ENCODE assay signal across 8 cellular contexts in the genomic region with DNA sequence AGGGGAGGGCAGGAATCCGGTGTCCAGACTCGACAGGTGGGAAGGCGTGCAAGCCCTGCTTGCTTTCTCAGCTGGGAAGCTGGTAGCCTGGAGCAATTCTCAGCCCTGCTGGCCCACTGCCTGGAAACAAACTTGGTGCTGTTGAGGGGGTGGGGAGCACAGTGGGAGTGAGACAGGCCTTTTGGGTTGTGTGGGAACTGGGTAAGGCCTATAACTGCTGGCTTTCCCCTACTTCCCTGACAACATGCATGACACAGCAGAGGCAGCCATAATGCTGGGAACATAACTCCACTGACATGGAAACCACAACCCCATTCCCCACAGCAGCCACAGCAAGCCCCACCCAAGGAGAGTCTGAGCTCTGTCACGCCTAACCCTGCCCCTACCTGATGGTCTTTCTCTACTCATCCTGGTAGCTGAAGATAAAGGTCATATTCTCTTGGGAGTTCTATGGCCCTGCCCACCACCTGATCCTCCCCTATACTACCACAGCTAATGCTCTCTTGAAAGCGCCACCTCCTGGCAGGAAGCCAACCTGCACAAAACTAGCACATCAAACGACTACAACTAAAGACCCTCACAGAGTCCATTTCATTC.
DNase-seq lines count a peak whose midpoint lies in the region; ATAC-seq and TF ChIP-seq lines count a peak whose summit lies in the region.

No MANE protein-coding gene starts in this region.

- H3K9me3 ChIP-seq in naive thymus-derived CD4-positive, alpha-beta T cell (ENCODE audit: control insufficient read depth in 2 of 3, low read length in 3 of 3): no peaks in the 10 kb centered on the region
- peaks cover 9 to 17% of the 10 kb centered on the region in 2 donors for H3K9me3 ChIP-seq in ascending aorta

- POLR2A ChIA-PET in naive thymus-derived CD4-positive, alpha-beta T cell (lab: Charles Lee): no interaction called here

- intact Hi-C loops in naive thymus-derived CD4-positive, alpha-beta T cell (cut with micrococcal nuclease): loop anchor here in 1 of 2 donors (1.0 kb wide), 2 partner anchors 259 to 449 kb away; no protein-coding TSS in a partner anchor
- intact Hi-C loops in ascending aorta (cut with DNase I): no loop called here

- DNase-seq in AG10803 (ENCODE audit: low read depth) (peak; percentile 32), midbrain (lab: John Stamatoyannopoulos, UW) (no peak), ascending aorta (ENCODE audit: low spot score in 2 of 2) (no peak), SHP77 (lab: John Stamatoyannopoulos, UW) (no peak)
- DNase-seq in activated CD8-positive, alpha-beta memory T cell treated with anti-CD3 and anti-CD28 coated beads, Interleukin-2, amount 50 U/mL, for 4 hours: peak; percentile 25
- DNase-seq in naive thymus-derived CD4-positive, alpha-beta T cell: peak in 5 of 9 donors; percentile 8 to 23 (median 13)

- no peak overlapping the region for H3K4me3 ChIP-seq in AG10803 (ENCODE audit: low read length)
- no peak overlapping the region for H3K4me3 ChIP-seq in naive thymus-derived CD4-positive, alpha-beta T cell (ENCODE audit: low read length)
- H3K4me3 ChIP-seq in ascending aorta: no peak overlapping the region

- H3K27me3 Mint-ChIP-seq in naive thymus-derived CD4-positive, alpha-beta T cell: no peaks in the 10 kb centered on the region

- H3K27me3 ChIP-seq in naive thymus-derived CD4-positive, alpha-beta T cell (ENCODE audit: control insufficient read depth in 2 of 2, insufficient read depth in 2 of 2, low read length in 2 of 2): no peaks in the 10 kb centered on the region
- H3K27me3 ChIP-seq in ascending aorta: no peaks in the 10 kb centered on the region

- H3K36me3 ChIP-seq in naive thymus-derived CD4-positive, alpha-beta T cell (ENCODE audit: control insufficient read depth in 2 of 3, insufficient read depth in 3 of 3, low read length in 3 of 3): peaks cover 0 to 10% (median 0%) of the 10 kb centered on the region in 3 experiments
- H3K36me3 ChIP-seq in ascending aorta: peaks cover 18 to 35% of the 10 kb centered on the region in 2 donors

- CTCF ChIA-PET in naive thymus-derived CD4-positive, alpha-beta T cell (lab: Charles Lee): interaction anchor here (4.2 kb wide), 1 partner anchor 449 kb away, joined by 20 read pairs; no protein-coding TSS in a partner anchor

- peaks cover 20 to 80% (median 64%) of the 10 kb centered on the region in 5 donors for H3K36me3 Mint-ChIP-seq in naive thymus-derived CD4-positive, alpha-beta T cell

- no peak overlapping the region for H3K27ac Mint-ChIP-seq in naive thymus-derived CD4-positive, alpha-beta T cell

- ATAC-seq in GM19351 (IDR thresholded peaks at IDR 0.05; ENCODE audit: unreplicated experiment): peak; percentile 74
- peak; percentile 47 for ATAC-seq in HG03565 (IDR thresholded peaks at IDR 0.05; ENCODE audit: unreplicated experiment)
- ATAC-seq in naive thymus-derived CD4-positive, alpha-beta T cell: no peak

- peaks cover 0 to 15% (median 6%) of the 10 kb centered on the region in 11 donors for H3K9me3 Mint-ChIP-seq in naive thymus-derived CD4-positive, alpha-beta T cell

- TF ChIP-seq CTCF in AG10803 (conservative IDR thresholded peaks at IDR 0.05; ENCODE audit: low read length) (no peak), ascending aorta (IDR thresholded peaks at IDR 0.05) (no peak)

- H3K4me3 Mint-ChIP-seq in naive thymus-derived CD4-positive, alpha-beta T cell: no peak overlapping the region

- no peak overlapping the region for H3K27ac ChIP-seq in naive thymus-derived CD4-positive, alpha-beta T cell (ENCODE audit: low read depth, low read length)
- peak overlapping the region in 1 of 2 donors; percentile 5 for H3K27ac ChIP-seq in ascending aorta

- H3K4me1 ChIP-seq in naive thymus-derived CD4-positive, alpha-beta T cell (ENCODE audit: control insufficient read depth in 2 of 2, insufficient read depth in 2 of 2, low read length in 2 of 2): no peaks in the 10 kb centered on the region
- no peaks in the 10 kb centered on the region for H3K4me1 ChIP-seq in ascending aorta

- H3K4me1 Mint-ChIP-seq in naive thymus-derived CD4-positive, alpha-beta T cell: peaks cover 0 to 36% (median 3%) of the 10 kb centered on the region in 7 donors

Comparison
In these comparisons a context has a peak if more than half of its experiments do, and no peak if none do; other contexts are left out.
1. DNase-seq: peak in AG10803 (single experiment), activated CD8-positive, alpha-beta memory T cell treated with anti-CD3 and anti-CD28 coated beads, Interleukin-2, amount 50 U/mL, for 4 hours (single experiment) and naive thymus-derived CD4-positive, alpha-beta T cell (5 of 9); none in midbrain (single experiment), ascending aorta (0 of 2) and SHP77 (0 of 2).